24 cellular contexts compared by ENCODE assay signal in genomic region chr7:44893710-44894135, GRCh38. TPM values are rescaled to one million over a fixed set of nuclear protein-coding genes. Genes with fewer than 3 reads are reported as not detected.
DNase-seq lines count a peak whose midpoint lies in the region; ATAC-seq, FAIRE-seq and TF ChIP-seq lines count a peak whose summit lies in the region.
"Had no signal": no experiment of that assay in that cellular context is flagged by ENCODE, and none has a peak within 500 bp of the region (broad histone marks: within the 10 kb centered on the region; RNA-seq: fewer than 3 reads in every experiment).

No MANE protein-coding gene starts in this region.

- ATAC-seq in T-helper 17 cell (no peak), HG03097 (IDR thresholded peaks at IDR 0.05; ENCODE audit: low FRiP score, unreplicated experiment) (no peak)

- peak overlapping the region; percentile 11 for H3K27ac ChIP-seq in KOPT-K1 (ENCODE audit: low read depth, low read length, poor library complexity, severe bottlenecking)
- no peak overlapping the region for H3K27ac ChIP-seq in H1 (ENCODE audit: low read depth, low read length)
- H3K27ac ChIP-seq in coronary artery, result no peak overlapping the region
- H3K27ac ChIP-seq: neutrophil, spleen, transverse colon had no signal

- no peaks in the 10 kb centered on the region for H3K36me3 Mint-ChIP-seq in T-helper 17 cell (ENCODE audit: low read depth)
- H3K36me3 Mint-ChIP-seq: CD4-positive, alpha-beta memory T cell had no signal

- no peaks in the 10 kb centered on the region for H3K79me1 ChIP-seq in H1 (ENCODE audit: low read depth, low read length)

- H3K4me3 Mint-ChIP-seq in T-helper 17 cell, result no peak overlapping the region
- H3K4me3 Mint-ChIP-seq: activated B cell treated with CpG ODN at 0.5 μM for 24 hours; activated CD4-positive, alpha-beta memory T cell treated with anti-CD3 and anti-CD28 coated beads, Interleukin-2, amount 10 ng/mL, durations not matched to agents 7 days and 5 days; stimulated activated naive CD8-positive, alpha-beta T cell treated with anti-CD3 and anti-CD28 coated beads, Interleukin-15, Interleukin-2, amounts not matched to agents 100 ng/mL and 50 ng/mL, for 24 hours; T-helper 2 cell treated with Interferon-gamma antibody and Interleukin-4, amounts not matched to agents 5 μg/mL and 100 μg/mL, for 36 hours had no signal

- no peak for TF ChIP-seq RAD21 in H1 (IDR thresholded peaks at IDR 0.05 in 1 of 2, conservative IDR thresholded peaks at IDR 0.05 in 1 of 2; ENCODE audit: low read depth in 2 of 2, low read length in 2 of 2)

- H3K9me3 ChIP-seq in KOPT-K1 (ENCODE audit: insufficient read depth, low read length, poor library complexity, severe bottlenecking), result no peaks in the 10 kb centered on the region
- H3K9me3 ChIP-seq in T-helper 17 cell (ENCODE audit: control insufficient read depth, low read length, poor library complexity, severe bottlenecking), result no peaks in the 10 kb centered on the region
- H3K9me3 ChIP-seq in H1 (ENCODE audit: insufficient read depth in 2 of 2, low read depth in 1 of 2, low read length in 1 of 2), result peaks cover 0 to 4% of the 10 kb centered on the region in 2 experiments; a peak in 1 of 4 replicates
- H3K9me3 ChIP-seq: neutrophil, SK-N-SH, spleen, transverse colon had no signal

- no peak overlapping the region for H2BK15ac ChIP-seq in H1 (ENCODE audit: low read length)

- no peak overlapping the region for H3K14ac ChIP-seq in H1 (ENCODE audit: insufficient read length)

- peak overlapping the region; percentile 79 for H3K27ac Mint-ChIP-seq in T-helper 17 cell
- H3K27ac Mint-ChIP-seq: activated B cell treated with CpG ODN at 0.5 μM for 24 hours; activated CD4-positive, alpha-beta memory T cell treated with anti-CD3 and anti-CD28 coated beads, Interleukin-2, amount 10 ng/mL, durations not matched to agents 7 days and 5 days; stimulated activated naive CD8-positive, alpha-beta T cell treated with anti-CD3 and anti-CD28 coated beads, Interleukin-15, Interleukin-2, amounts not matched to agents 100 ng/mL and 50 ng/mL, for 24 hours; T-helper 2 cell treated with Interferon-gamma antibody and Interleukin-4, amounts not matched to agents 5 μg/mL and 100 μg/mL, for 36 hours had no signal

- no peak for TF ChIP-seq EP300 in H1 (IDR thresholded peaks at IDR 0.05; ENCODE audit: borderline replicate concordance in 1 of 2, low read depth in 2 of 2, low read length in 2 of 2)

- H2AK5ac ChIP-seq in H1 (ENCODE audit: low read depth, low read length), result no peak overlapping the region

- intact Hi-C loops in posterior vena cava (cut with DNase I), result no loop called here

- POLR2A ChIA-PET in H1 (lab: Charles Lee; ENCODE audit: partially characterized antibody), result interaction anchor here (0.7 kb wide), 1 partner anchor 10 kb away, joined by 4 read pairs; no protein-coding TSS in a partner anchor

- no peak overlapping the region for H2BK5ac ChIP-seq in H1 (ENCODE audit: low read depth, low read length)

- no peaks in the 10 kb centered on the region for H3K79me2 ChIP-seq in H1 (ENCODE audit: control insufficient read depth in 1 of 2, insufficient read depth in 2 of 2, low read length in 2 of 2)

- H4K91ac ChIP-seq in H1 (replicated peaks; ENCODE audit: insufficient read length, low read length), result no peak overlapping the region

- no peaks in the 10 kb centered on the region for H3K27me3 Mint-ChIP-seq in T-helper 17 cell
- H3K27me3 Mint-ChIP-seq: activated B cell treated with CpG ODN at 0.5 μM for 24 hours; activated CD4-positive, alpha-beta memory T cell treated with anti-CD3 and anti-CD28 coated beads, Interleukin-2, amount 10 ng/mL, durations not matched to agents 7 days and 5 days; CD4-positive, alpha-beta memory T cell; stimulated activated naive CD8-positive, alpha-beta T cell treated with anti-CD3 and anti-CD28 coated beads, Interleukin-15, Interleukin-2, amounts not matched to agents 100 ng/mL and 50 ng/mL, for 24 hours had no signal

- H4K5ac ChIP-seq in H1 (ENCODE audit: insufficient read length, low read depth, low read length), result no peak overlapping the region

- H2BK12ac ChIP-seq in H1 (ENCODE audit: low read depth, low read length), result no peak overlapping the region

- CTCF ChIA-PET in H1 (lab: Charles Lee; ENCODE audit: partially characterized antibody), result no interaction called here

- H4K20me1 ChIP-seq in H1 (replicated peaks in 1 of 2; ENCODE audit: control insufficient read depth in 1 of 2, insufficient read depth in 2 of 2, low read length in 2 of 2), result no peaks in the 10 kb centered on the region

- H3K4me2 ChIP-seq in H1 (ENCODE audit: insufficient read depth in 1 of 2, low read depth in 2 of 2, low read length in 2 of 2), result no peak overlapping the region
- H3K4me2 ChIP-seq: SK-N-SH had no signal

- no peaks in the 10 kb centered on the region for H3K23me2 ChIP-seq in H1 (ENCODE audit: low read depth, low read length)

- H3K23ac ChIP-seq in H1 (ENCODE audit: insufficient read length), result no peak overlapping the region

- H4K8ac ChIP-seq in H1 (ENCODE audit: extremely low read depth, insufficient read depth, low read length), result peak overlapping the region; percentile 11; the same call in 1 of the 2 replicates

- DNase-seq in T-helper 17 cell (no peak), H1 (ENCODE audit: low read depth in 1 of 2, low spot score in 2 of 2) (no peak), posterior vena cava (ENCODE audit: low spot score) (peak; percentile 24), NOMO-1 treated with DMSO at 0.1 percent for 48 hours (lab: John Stamatoyannopoulos, UW; ENCODE audit: unreplicated experiment) (no peak), coronary artery (ENCODE audit: low spot score) (no peak), DMS153 treated with DMSO at 0.1 percent for 48 hours (lab: John Stamatoyannopoulos, UW; ENCODE audit: unreplicated experiment) (no peak)
- DNase-seq: activated B cell treated with CpG ODN at 0.5 μM for 24 hours; activated CD4-positive, alpha-beta memory T cell treated with anti-CD3 and anti-CD28 coated beads, Interleukin-2, amount 10 ng/mL, durations not matched to agents 7 days and 5 days; activated gamma-delta T cell treated with Interleukin-2 at 50 U/mL for 16 hours; CD4-positive, alpha-beta memory T cell; foreskin fibroblast; GDM1; NCI-H1105 treated with DMSO at 0.1 percent for 48 hours; NCI-H524; RPMI8226; SK-N-SH; spleen; stimulated activated CD4-positive, alpha-beta T cell treated with anti-CD3 and anti-CD28 coated beads, Interleukin-4, amount 100 ng/mL, for 24 hours; transverse colon had no signal

- no peak overlapping the region for H3K9ac ChIP-seq in H1 (replicated peaks in 1 of 4; ENCODE audit: extremely low read depth in 1 of 4, low read depth in 3 of 4, low read length in 3 of 4)
- H3K9ac ChIP-seq: SK-N-SH had no signal

- H3K56ac ChIP-seq in H1 (replicated peaks; ENCODE audit: insufficient read length, low read depth, low read length), result no peak overlapping the region

- TF ChIP-seq CTCF in H1 (IDR thresholded peaks at IDR 0.05; ENCODE audit: control extremely low read depth in 1 of 3, insufficient read depth in 1 of 3, low read depth in 1 of 3, low read length in 3 of 3), result no peak
- TF ChIP-seq CTCF in coronary artery (IDR thresholded peaks at IDR 0.05), result no peak

- peaks cover 16% of the 10 kb centered on the region for H3K4me1 Mint-ChIP-seq in T-helper 17 cell

- H3K36me3 ChIP-seq in KOPT-K1 (ENCODE audit: insufficient read depth, low read length) (no peaks in the 10 kb centered on the region), H1 (ENCODE audit: control insufficient read depth in 2 of 4, insufficient read depth in 4 of 4, low read length in 3 of 4) (no peaks in the 10 kb centered on the region)
- H3K36me3 ChIP-seq: neutrophil, spleen, transverse colon had no signal

- 0 out of 2 replicates have a peak overlapping the region, but pooled peaks have one; percentile 20 for H2AFZ ChIP-seq in H1 (ENCODE audit: low read length)

- H3K18ac ChIP-seq in H1 (ENCODE audit: extremely low read depth, low read length), result no peak overlapping the region

- H2BK120ac ChIP-seq in H1 (replicated peaks; ENCODE audit: low read depth, low read length), result no peak overlapping the region

- 77% methylated on average over 5 of the region's 6 CpGs; no CpG with 5 or more reads in 1 of the 2 experiments for WGBS in H1 (ENCODE audit: extremely low coverage in 1 of 2, insufficient coverage in 1 of 2, insufficient read length in 1 of 2, insufficient replicate concordance in 2 of 2, low coverage in 1 of 2, low lambda C conversion rate in 2 of 2, missing lambda C conversion rate in 1 of 2), 2 experiments

- no peaks in the 10 kb centered on the region for H3K4me1 ChIP-seq in H1 (replicated peaks in 1 of 4; ENCODE audit: control insufficient read depth in 3 of 4, insufficient read depth in 4 of 4, low read length in 3 of 4)
- H3K4me1 ChIP-seq: transverse colon had no signal

- H3K4me3 ChIP-seq in H1 (ENCODE audit: extremely low read depth in 1 of 4, insufficient read depth in 2 of 4, low read depth in 3 of 4, low read length in 4 of 4) (no peak overlapping the region), coronary artery (no peak overlapping the region)
- H3K4me3 ChIP-seq: spleen, transverse colon had no signal

- H2BK20ac ChIP-seq in H1 (ENCODE audit: low read length), result no peak overlapping the region

- no peaks in the 10 kb centered on the region; a peak in 2 of 7 replicates for H3K27me3 ChIP-seq in H1 (replicated peaks in 1 of 4; ENCODE audit: control insufficient read depth in 3 of 4, extremely low read depth in 1 of 4, insufficient read depth in 3 of 4, low read length in 3 of 4)
- H3K27me3 ChIP-seq: neutrophil, spleen, transverse colon had no signal

- H3K4ac ChIP-seq in H1 (replicated peaks; ENCODE audit: insufficient read length, low read depth, low read length), result no peak overlapping the region

- no peak for TF ChIP-seq POLR2A in H1 (IDR thresholded peaks at IDR 0.05; ENCODE audit: control extremely low read depth in 1 of 2, low read depth in 2 of 2, low read length in 2 of 2)

- FAIRE-seq in H1 (lab: Jason Lieb, UNC), result no peak

RNA-seq across cellular contexts. Expression of gene PURB, which starts 8.4 kb away (rescaled TPM):
- total RNA-seq in T-helper 17 cell (10 to 100 TPM; 21.4 to 27.6 TPM), posterior vena cava (10 to 100 TPM; 27.7 to 42.5 TPM)
- total RNA-seq in H1 (2021; fragmentation: NEBNext Ultra II Directional; extraction: Animal tissue kit (Norgen Biotek cat#: 25700)), result 21.9 and 22.7 TPM in 2 replicates
- polyA plus RNA-seq in H1 (2011; rRNA removed), result 3.0 and 3.3 TPM in 2 replicates
- polyA plus RNA-seq in H1 (2011; cell fraction: cytosol; rRNA removed), result 4.7 TPM
- polyA plus RNA-seq in H1 (2011; cell fraction: nucleus; rRNA removed), result 3.6 TPM
- 7.5 to 15.5 TPM (median 9.9 TPM) in 4 replicates for polyA plus RNA-seq in H1 (2012, experiment 1 of 2)
- polyA plus RNA-seq in H1 (2012, experiment 2 of 2), result 1.5 TPM
- polyA plus RNA-seq in H1 (2013, experiment 1 of 2), result 11.2 TPM
- polyA plus RNA-seq in H1 (2013, experiment 2 of 2), result 10.1 TPM
- polyA minus RNA-seq in H1 (2011; rRNA and poly(A)+ RNA removed), result 4.8 and 6.3 TPM in 2 replicates
- polyA minus RNA-seq in H1 (2011; cell fraction: cytosol; rRNA and poly(A)+ RNA removed), result 8.9 TPM
- polyA minus RNA-seq in H1 (2011; cell fraction: nucleus; rRNA and poly(A)+ RNA removed), result 11.1 TPM

RNA-seq across cellular contexts. Expression of gene H2AZ2, which starts 45.8 kb away (rescaled TPM):
- total RNA-seq in T-helper 17 cell (100 to 1,000 TPM; 173 to 185 TPM), posterior vena cava (100 to 1,000 TPM; 122 to 127 TPM)
- total RNA-seq in H1 (2021; fragmentation: NEBNext Ultra II Directional; extraction: Animal tissue kit (Norgen Biotek cat#: 25700)), result 187 and 190 TPM in 2 replicates
- 150 and 168 TPM in 2 replicates for polyA plus RNA-seq in H1 (2011; rRNA removed)
- polyA plus RNA-seq in H1 (2011; cell fraction: cytosol; rRNA removed), result 187 TPM
- polyA plus RNA-seq in H1 (2011; cell fraction: nucleus; rRNA removed), result 74.4 TPM
- 161 to 189 TPM (median 173 TPM) in 4 replicates for polyA plus RNA-seq in H1 (2012, experiment 1 of 2)
- 101 TPM for polyA plus RNA-seq in H1 (2012, experiment 2 of 2)
- polyA plus RNA-seq in H1 (2013, experiment 1 of 2), result 154 TPM
- polyA plus RNA-seq in H1 (2013, experiment 2 of 2), result 171 TPM
- 107 and 125 TPM in 2 replicates for polyA minus RNA-seq in H1 (2011; rRNA and poly(A)+ RNA removed)
- polyA minus RNA-seq in H1 (2011; cell fraction: cytosol; rRNA and poly(A)+ RNA removed), result 42.1 TPM
- 42.3 TPM for polyA minus RNA-seq in H1 (2011; cell fraction: nucleus; rRNA and poly(A)+ RNA removed)
